Comparison of ENCODE assay signal across 12 cellular contexts in the genomic region with DNA sequence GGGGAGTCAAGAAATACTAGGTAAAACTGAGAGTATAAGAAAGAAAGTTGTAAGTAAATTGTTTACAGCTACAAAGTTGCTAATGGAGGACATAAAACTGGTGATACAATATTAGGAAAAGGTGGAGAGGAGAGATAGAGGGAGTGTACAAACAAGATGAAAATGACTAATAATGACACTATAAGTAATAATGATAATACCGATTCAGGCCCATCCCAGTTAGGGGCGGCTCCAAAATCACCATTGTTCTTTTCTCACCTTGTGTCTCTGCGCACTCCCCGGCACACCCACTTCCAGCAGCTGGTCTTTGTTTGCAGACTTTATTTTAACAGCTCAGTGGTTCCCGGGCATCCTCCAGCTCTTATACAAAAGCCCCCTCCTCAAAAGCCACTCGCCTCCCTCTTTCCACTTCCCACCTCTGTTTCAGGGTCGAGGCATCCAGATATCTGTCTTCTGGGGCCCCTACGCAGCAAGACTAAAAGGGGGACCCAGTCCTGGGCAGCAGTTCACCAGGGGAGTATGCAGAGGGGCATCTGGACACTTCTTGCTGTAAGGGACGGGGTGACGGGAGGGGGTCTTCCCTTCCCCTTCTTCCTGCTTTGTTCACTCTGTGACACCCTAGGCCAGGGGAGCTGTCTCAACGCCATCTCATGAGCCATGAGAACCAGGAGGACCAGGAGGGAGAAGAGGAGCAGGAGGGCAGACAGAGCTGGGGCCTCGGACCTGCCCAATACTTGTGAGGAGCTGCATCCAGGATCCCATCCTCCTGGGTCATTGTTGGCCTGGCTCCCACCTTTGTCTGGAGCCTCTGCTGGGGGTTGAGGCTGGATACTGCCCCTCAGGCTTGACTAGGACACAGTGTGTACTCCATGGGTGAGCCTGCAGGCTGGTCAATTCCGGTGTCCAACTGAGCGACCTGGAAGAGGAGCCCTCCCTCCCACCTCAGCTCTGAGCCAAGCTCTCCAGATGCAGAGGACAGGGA. TPM values are rescaled to one million over a fixed set of nuclear protein-coding genes. Genes with fewer than 3 reads are reported as not detected.
DNase-seq lines count a peak whose midpoint lies in the region; ATAC-seq and TF ChIP-seq lines count a peak whose summit lies in the region.
"Had no signal": no experiment of that assay in that cellular context is flagged by ENCODE, and none has a peak within 500 bp of the region (broad histone marks: within the 10 kb centered on the region; RNA-seq: fewer than 3 reads in every experiment).

No MANE protein-coding gene starts in this region.

- H3K27me3 ChIP-seq in psoas muscle (ENCODE audit: insufficient read depth in 3 of 3, low read length in 2 of 3), result no peaks in the 10 kb centered on the region

- peak overlapping the region; percentile 99 for H3K27ac Mint-ChIP-seq in T-helper 17 cell

- ATAC-seq in T-helper 17 cell (no peak), psoas muscle (no peak), GM18909 (IDR thresholded peaks at IDR 0.05; ENCODE audit: poor library complexity, unreplicated experiment) (no peak)
- ATAC-seq: PC-3 had no signal

- peak overlapping the region; percentile 81 for H3K4me3 ChIP-seq in epithelial cell of proximal tubule (ENCODE audit: low read depth, low read length)
- peak overlapping the region; percentile 75 for H3K4me3 ChIP-seq in psoas muscle

- WGBS in psoas muscle, 3 donors, result 65 to 71% (median 66%) methylated on average over 14 of the region's 14 CpGs

- peaks cover 53% of the 10 kb centered on the region for H3K4me1 Mint-ChIP-seq in T-helper 17 cell

- DNase-seq in COR-L47 (lab: John Stamatoyannopoulos, UW) (peak; percentile 74), T-helper 17 cell (no peak), epithelial cell of proximal tubule (ENCODE audit: low read depth) (no peak), psoas muscle (no peak), HCEC 1CT (no peak), NCI-H446 treated with DMSO at 0.1 percent for 48 hours (lab: John Stamatoyannopoulos, UW) (no peak), SK-N-DZ (ENCODE audit: low spot score) (no peak)
- DNase-seq: GDM1, PC-3, trophoblast cell had no signal

- intact Hi-C loops in psoas muscle (cut with DNase I), result loop anchor here in 1 of 2 donors (5.0 kb wide), 1 partner anchor 39 kb away; no protein-coding TSS in a partner anchor

- TF ChIP-seq CTCF in epithelial cell of proximal tubule (conservative IDR thresholded peaks at IDR 0.05; ENCODE audit: low read depth, low read length), result no peak
- TF ChIP-seq CTCF in psoas muscle (IDR thresholded peaks at IDR 0.05), result no peak

- H3K9me3 ChIP-seq in T-helper 17 cell (ENCODE audit: control insufficient read depth, low read length, poor library complexity, severe bottlenecking) (no peaks in the 10 kb centered on the region), psoas muscle (no peaks in the 10 kb centered on the region)

- H3K27ac ChIP-seq in psoas muscle, result no peak overlapping the region

- peaks cover 11% of the 10 kb centered on the region for H3K36me3 Mint-ChIP-seq in T-helper 17 cell (ENCODE audit: low read depth)

- H3K4me1 ChIP-seq in psoas muscle, result peaks cover 36% of the 10 kb centered on the region

- H3K4me3 Mint-ChIP-seq in T-helper 17 cell, result peak overlapping the region; percentile 99

- peaks cover 0 to 34% of the 10 kb centered on the region in 2 donors for H3K36me3 ChIP-seq in psoas muscle (ENCODE audit: insufficient read depth in 1 of 2, low read depth in 1 of 2)

- no peaks in the 10 kb centered on the region for H3K27me3 Mint-ChIP-seq in T-helper 17 cell

RNA-seq across cellular contexts. Expression of gene APOL2, which starts 2.7 kb away (rescaled TPM):
- total RNA-seq in T-helper 17 cell, result 10 to 100 TPM; 36.9 to 42.9 TPM
- 22.8 and 37.8 TPM in 2 replicates for total RNA-seq in epithelial cell of proximal tubule
- 10 to 100 TPM; 24.4 to 54.7 (median 43.6) TPM for total RNA-seq in psoas muscle
- polyA plus RNA-seq in psoas muscle, result 10 to 100 TPM; 17.5 to 52.2 (median 26.8) TPM
- polyA plus RNA-seq in SK-N-DZ (2014; cell fraction: cytosol; rRNA removed), result 1.6 and 3.2 TPM in 2 replicates
- polyA plus RNA-seq in SK-N-DZ (2014; cell fraction: nucleus; rRNA removed), result 1.2 and 2.0 TPM in 2 replicates

RNA-seq across cellular contexts. Expression of gene APOL1, which starts 16.3 kb away (rescaled TPM):
- total RNA-seq in T-helper 17 cell, result 10 to 100 TPM; 12.5 to 15.0 TPM
- 5.7 and 7.2 TPM in 2 replicates for total RNA-seq in epithelial cell of proximal tubule
- 10 to 100 TPM in 3 of 4 donors, 1 to 10 TPM in 1; 5.7 to 16.3 (median 13.5) TPM for total RNA-seq in psoas muscle
- polyA plus RNA-seq in psoas muscle, result 1 to 10 TPM; 5.3 to 6.0 (median 5.8) TPM
- not detected in 2 replicates for polyA plus RNA-seq in SK-N-DZ (2014; cell fraction: cytosol; rRNA removed)
- not detected in 2 replicates for polyA plus RNA-seq in SK-N-DZ (2014; cell fraction: nucleus; rRNA removed)
- total RNA-seq: PC-3 had no signal

RNA-seq across cellular contexts. Expression of gene APOL4, which starts 35.0 kb away (rescaled TPM):
- total RNA-seq in T-helper 17 cell (under 1 TPM in 1 of 2 donors, not detected in 1; 0.22 TPM), epithelial cell of proximal tubule (0.07 TPM in 1 of 2 replicates, not detected in the other), psoas muscle (1 to 10 TPM in 3 of 4 donors, under 1 TPM in 1; 0.86 to 6.8 (median 2.5) TPM)
- polyA plus RNA-seq in psoas muscle, result 1 to 10 TPM; 1.1 to 2.1 (median 1.6) TPM
- polyA plus RNA-seq in SK-N-DZ (2014; cell fraction: cytosol; rRNA removed), result 0.24 TPM in 1 of 2 replicates, not detected in the other
- not detected in 2 replicates for polyA plus RNA-seq in SK-N-DZ (2014; cell fraction: nucleus; rRNA removed)
- total RNA-seq: kidney epithelial cell had no signal
